In the genomic region with DNA sequence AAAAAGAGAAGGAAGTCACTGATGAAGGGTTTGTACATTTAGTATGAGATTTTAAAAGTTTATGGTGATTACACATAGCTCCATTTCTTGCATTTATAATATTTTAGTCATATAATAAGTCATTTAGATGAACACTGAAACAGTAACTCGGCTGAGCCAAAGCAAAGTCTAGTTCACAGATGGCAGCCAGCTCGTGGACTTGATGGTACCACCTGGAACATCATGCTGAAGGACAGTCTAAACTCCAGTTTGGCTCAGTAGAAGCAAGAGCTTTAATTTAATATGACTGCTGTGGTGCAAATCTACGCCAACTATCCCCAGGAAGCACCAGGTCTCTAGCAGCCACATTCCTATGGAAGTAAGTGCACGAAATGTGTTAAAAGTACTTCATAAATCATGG, we compare ENCODE assay signal across 24 cellular contexts. TPM values are rescaled to one million over a fixed set of nuclear protein-coding genes. Genes with fewer than 3 reads are reported as not detected.
DNase-seq lines count a peak whose midpoint lies in the region; ATAC-seq and TF ChIP-seq lines count a peak whose summit lies in the region.
"Had no signal": no experiment of that assay in that cellular context is flagged by ENCODE, and none has a peak within 500 bp of the region (broad histone marks: within the 10 kb centered on the region; RNA-seq: fewer than 3 reads in every experiment).

No MANE protein-coding gene starts in this region.

- no peak for TF ChIP-seq CTCF in thyroid gland (IDR thresholded peaks at IDR 0.05)

- intact Hi-C loops in thyroid gland (cut with DNase I): no loop called here

- H3K27ac Mint-ChIP-seq in stimulated activated effector memory CD8-positive, alpha-beta T cell treated with anti-CD3 and anti-CD28 coated beads, Interleukin-12 subunit alpha, Interleukin-12 subunit beta, amount 100 ng/mL, for 72 hours: peak overlapping the region; percentile 63

- peaks cover 81% of the 10 kb centered on the region for H3K36me3 Mint-ChIP-seq in stimulated activated effector memory CD8-positive, alpha-beta T cell treated with anti-CD3 and anti-CD28 coated beads, Interleukin-12 subunit alpha, Interleukin-12 subunit beta, amount 100 ng/mL, for 72 hours

- 95 to 96% methylated on average over 4 of the region's 4 CpGs for WGBS in thyroid gland, 2 donors

- no peak overlapping the region for H3K27ac ChIP-seq in thyroid gland
- H3K27ac ChIP-seq: 22Rv1, RWPE1 had no signal

- no peak overlapping the region for H3K4me3 ChIP-seq in thyroid gland (replicated peaks in 1 of 3)

- ATAC-seq in stimulated activated effector memory CD8-positive, alpha-beta T cell treated with anti-CD3 and anti-CD28 coated beads, Interleukin-12 subunit alpha, Interleukin-12 subunit beta, amount 100 ng/mL, for 72 hours: no peak
- ATAC-seq: HepG2, PC-3, SK-N-SH treated with all-trans-retinoic acid at 6 μM for 48 hours had no signal

- no peaks in the 10 kb centered on the region for H3K9me3 ChIP-seq in thyroid gland

- DNase-seq in NCI-H524 (lab: John Stamatoyannopoulos, UW) (peak; percentile 19 to 35), NCI-H524 treated with DMSO at 0.1 percent for 48 hours (lab: John Stamatoyannopoulos, UW) (no peak), NCI-H1694 (lab: John Stamatoyannopoulos, UW) (peak; percentile 10), cerebellum (ENCODE audit: low spot score) (peak; percentile 23), T-helper 1 cell (no peak), thyroid gland (no peak), GM19238 (ENCODE audit: insufficient read length, low spot score) (no peak)
- no peak for DNase-seq in stimulated activated effector memory CD8-positive, alpha-beta T cell treated with anti-CD3 and anti-CD28 coated beads, Interleukin-12 subunit alpha, Interleukin-12 subunit beta, amount 100 ng/mL, for 72 hours (ENCODE audit: low spot score in 2 of 2)
- DNase-seq: COR-L47, DMS153, GF-D8, GOT3, KBM-7, NCI-H1105 treated with DMSO at 0.1 percent for 48 hours, NCI-H187, NCI-H2107, NCI-H510A treated with DMSO at 0.1 percent for 48 hours, PC-3, SIG-M5 had no signal

- no peaks in the 10 kb centered on the region for H3K9me3 Mint-ChIP-seq in stimulated activated effector memory CD8-positive, alpha-beta T cell treated with anti-CD3 and anti-CD28 coated beads, Interleukin-12 subunit alpha, Interleukin-12 subunit beta, amount 100 ng/mL, for 72 hours
- H3K9me3 Mint-ChIP-seq: CD14-positive monocyte had no signal

- H3K4me1 Mint-ChIP-seq in stimulated activated effector memory CD8-positive, alpha-beta T cell treated with anti-CD3 and anti-CD28 coated beads, Interleukin-12 subunit alpha, Interleukin-12 subunit beta, amount 100 ng/mL, for 72 hours: peaks cover 8% of the 10 kb centered on the region
- H3K4me1 Mint-ChIP-seq: CD14-positive monocyte had no signal

- no peaks in the 10 kb centered on the region for H3K27me3 ChIP-seq in thyroid gland

- no peak overlapping the region for H3K4me3 Mint-ChIP-seq in stimulated activated effector memory CD8-positive, alpha-beta T cell treated with anti-CD3 and anti-CD28 coated beads, Interleukin-12 subunit alpha, Interleukin-12 subunit beta, amount 100 ng/mL, for 72 hours
- H3K4me3 Mint-ChIP-seq: CD14-positive monocyte had no signal

- H3K4me1 ChIP-seq in thyroid gland: no peaks in the 10 kb centered on the region

- TF ChIP-seq POLR2A in thyroid gland (IDR thresholded peaks at IDR 0.05): no peak

- H3K36me3 ChIP-seq in thyroid gland: peaks cover 31 to 37% of the 10 kb centered on the region in 2 donors

RNA-seq across cellular contexts. Expression of gene SRI, which starts 16.4 kb away (rescaled TPM):
- total RNA-seq in cerebellum: 77.9 TPM
- total RNA-seq in thyroid gland: 10 to 100 TPM; 72.3 to 99.5 (median 88.8) TPM

Comparison
In these comparisons a context has a peak if more than half of its experiments do, and no peak if none do; other contexts are left out.
1. DNase-seq: peak in NCI-H524 (2 of 2), NCI-H1694 (single experiment) and cerebellum (single experiment); none in NCI-H524 treated with DMSO at 0.1 percent for 48 hours (single experiment), stimulated activated effector memory CD8-positive, alpha-beta T cell treated with anti-CD3 and anti-CD28 coated beads, Interleukin-12 subunit alpha, Interleukin-12 subunit beta, amount 100 ng/mL, for 72 hours (0 of 2), T-helper 1 cell (0 of 5), thyroid gland (0 of 2) and GM19238 (single experiment).